14 cellular contexts compared by ENCODE assay signal in the genomic region with DNA sequence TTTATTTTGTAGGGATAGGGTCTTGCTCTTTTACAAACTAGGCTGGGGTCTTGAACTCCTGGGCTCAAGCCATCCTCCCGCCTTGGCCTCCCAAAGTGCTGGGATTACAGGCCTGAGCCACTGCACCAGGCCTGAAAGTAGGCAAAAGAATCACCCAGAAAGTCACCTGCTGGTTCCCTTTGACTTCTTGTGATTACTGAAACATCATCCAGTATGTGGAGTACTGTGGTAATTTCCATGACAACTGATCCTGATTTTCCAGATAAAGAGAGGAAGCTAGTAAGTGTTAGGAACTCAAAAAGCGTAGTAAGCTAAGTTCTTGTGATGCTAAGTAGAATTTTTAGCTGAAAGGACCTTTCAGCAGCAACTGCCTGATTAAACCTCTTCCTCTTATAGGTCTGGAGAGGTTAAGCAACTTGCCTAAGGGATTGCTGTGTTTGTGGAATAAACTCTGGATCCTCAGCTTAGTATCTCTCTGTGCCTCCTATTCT. TPM values are rescaled to one million over a fixed set of nuclear protein-coding genes. Genes with fewer than 3 reads are reported as not detected.
DNase-seq lines count a peak whose midpoint lies in the region; ATAC-seq, FAIRE-seq and TF ChIP-seq lines count a peak whose summit lies in the region.
"Had no signal": no experiment of that assay in that cellular context is flagged by ENCODE, and none has a peak within 500 bp of the region (broad histone marks: within the 10 kb centered on the region; RNA-seq: fewer than 3 reads in every experiment).

No MANE protein-coding gene starts in this region.

- no peak for TF ChIP-seq EP300 in GM12878 (IDR thresholded peaks at IDR 0.05; ENCODE audit: borderline replicate concordance in 1 of 2, control insufficient read depth in 1 of 2, low read depth in 2 of 2, low read length in 2 of 2)

- FAIRE-seq in GM12878 (lab: Jason Lieb, UNC), result peak; percentile 70
- FAIRE-seq: D721Med had no signal

- peak overlapping the region; percentile 14 for H3K4me3 Mint-ChIP-seq in memory B cell

- H3K79me2 ChIP-seq in GM12878 (ENCODE audit: control insufficient read depth, insufficient read depth, low read length) (peaks cover 90% of the 10 kb centered on the region), MM.1S (ENCODE audit: low read length) (peaks cover 100% of the 10 kb centered on the region)

- H2AFZ ChIP-seq in GM12878 (ENCODE audit: control insufficient read depth, low read depth, low read length), result no peak overlapping the region
- no peak overlapping the region for H2AFZ ChIP-seq in MM.1S (ENCODE audit: low read length)
- H2AFZ ChIP-seq: GM23248 had no signal

- H3K27me3 ChIP-seq in HUES6 (ENCODE audit: control insufficient read depth, insufficient read depth, low read length) (no peaks in the 10 kb centered on the region), GM12878 (replicated peaks in 1 of 2; ENCODE audit: control insufficient read depth in 2 of 2, insufficient read depth in 2 of 2, low read length in 1 of 2) (no peaks in the 10 kb centered on the region), MM.1S (replicated peaks; ENCODE audit: insufficient read depth, low read length) (no peaks in the 10 kb centered on the region)

- no TSS peak for BruUV-seq in GM12878 (replicated peaks; lab: Mats Ljungman, UMichigan)

- no peak for TF ChIP-seq CTCF in GM12878 (IDR thresholded peaks at IDR 0.05 in 2 of 3, conservative IDR thresholded peaks at IDR 0.05 in 1 of 3; ENCODE audit: control insufficient read depth in 2 of 3, extremely low read depth in 1 of 3, insufficient read depth in 1 of 3, low read depth in 3 of 3, low read length in 3 of 3)
- no peak for TF ChIP-seq CTCF in MM.1S (IDR thresholded peaks at IDR 0.05; ENCODE audit: low read length)

- H3K36me3 Mint-ChIP-seq in memory B cell, result no peaks in the 10 kb centered on the region

- in situ Hi-C loops in GM12878 (cut with MboI), result no loop called here

- peak; percentile 21 for DNase-seq in NOMO-1 treated with DMSO at 0.1 percent for 48 hours (lab: John Stamatoyannopoulos, UW; ENCODE audit: unreplicated experiment)
- DNase-seq in NOMO-1 treated with dmso at 0.1 percent for 144 hours (lab: John Stamatoyannopoulos, UW; ENCODE audit: unreplicated experiment), result no peak
- DNase-seq in GM12878 (ENCODE audit: low read depth, low spot score), result no peak
- DNase-seq in memory B cell (ENCODE audit: low spot score in 2 of 2), result no peak
- DNase-seq in stimulated activated naive CD4-positive, alpha-beta T cell (lab: John Stamatoyannopoulos, UW), result no peak
- DNase-seq in kidney tubule cell (ENCODE audit: low spot score), result no peak
- DNase-seq in MM.1S, result no peak
- DNase-seq: GM23248, NCI-H1436 treated with DMSO at 0.1 percent for 48 hours, NCI-H510A had no signal

- 98% methylated on average over 2 of the region's 2 CpGs for WGBS in GM12878 (ENCODE audit: insufficient coverage, insufficient replicate concordance, low lambda C conversion rate, missing lambda C conversion rate)

- H3K27ac ChIP-seq in HUES6 (ENCODE audit: low read depth, low read length) (peak overlapping the region; percentile 39), GM12878 (ENCODE audit: control insufficient read depth, insufficient read depth) (no peak overlapping the region), MM.1S (ENCODE audit: low read length) (no peak overlapping the region)
- H3K27ac ChIP-seq: 22Rv1, coronary artery, GM23248 had no signal

- H3K4me3 ChIP-seq in HUES6 (ENCODE audit: low read depth, low read length), result peak overlapping the region; percentile 23; the same call in 1 of the 2 replicates
- no peak overlapping the region for H3K4me3 ChIP-seq in GM12878
- no peak overlapping the region for H3K4me3 ChIP-seq in MM.1S (ENCODE audit: low read length)
- H3K4me3 ChIP-seq: coronary artery, GM23248 had no signal

- no peaks in the 10 kb centered on the region for H3K9me3 ChIP-seq in HUES6 (ENCODE audit: control insufficient read depth, insufficient read depth, low read depth, low read length)
- H3K9me3 ChIP-seq in GM12878 (replicated peaks; ENCODE audit: control insufficient read depth, insufficient read depth, low read length), result no peaks in the 10 kb centered on the region
- no peaks in the 10 kb centered on the region for H3K9me3 ChIP-seq in MM.1S (replicated peaks; ENCODE audit: insufficient read depth, low read length)

- TF ChIP-seq RAD21 in GM12878 (IDR thresholded peaks at IDR 0.05; ENCODE audit: insufficient read depth, low read depth, low read length), result no peak

- no peak overlapping the region for H3K9ac ChIP-seq in HUES6 (ENCODE audit: low read length)
- H3K9ac ChIP-seq in GM12878 (ENCODE audit: control insufficient read depth, insufficient read depth, low read length), result no peak overlapping the region
- no peak overlapping the region for H3K9ac ChIP-seq in MM.1S (ENCODE audit: low read length)
- H3K9ac ChIP-seq: GM23248 had no signal

- H3K4me2 ChIP-seq in GM12878 (ENCODE audit: control insufficient read depth, insufficient read depth), result no peak overlapping the region
- H3K4me2 ChIP-seq in MM.1S (ENCODE audit: low read depth, low read length), result no peak overlapping the region

- no peaks in the 10 kb centered on the region for H3K27me3 Mint-ChIP-seq in memory B cell

- TF ChIP-seq POLR2A in GM12878 (IDR thresholded peaks at IDR 0.05; ENCODE audit: low read depth, low read length), result no peak

- peaks cover 63% of the 10 kb centered on the region for H3K4me1 ChIP-seq in HUES6 (ENCODE audit: control insufficient read depth, insufficient read depth, low read length)
- H3K4me1 ChIP-seq in GM12878 (ENCODE audit: control insufficient read depth, insufficient read depth, low read length), result peaks cover 21% of the 10 kb centered on the region
- peaks cover 44% of the 10 kb centered on the region for H3K4me1 ChIP-seq in MM.1S (ENCODE audit: low read length)

- H3F3A ChIP-seq in MM.1S (ENCODE audit: insufficient read depth, low read length), result peaks cover 9% of the 10 kb centered on the region

- peaks cover 57% of the 10 kb centered on the region for H3K4me1 Mint-ChIP-seq in memory B cell

- no peaks in the 10 kb centered on the region for H3K9me2 ChIP-seq in MM.1S (replicated peaks; ENCODE audit: insufficient read depth, low read length)

- POLR2A ChIA-PET in GM12878 (lab: Charles Lee), result interaction anchor here (2.2 kb wide), 1 partner anchor 17 kb away, joined by 12 read pairs; a partner anchor contains a TSS

- H3K9me3 Mint-ChIP-seq in memory B cell, result no peaks in the 10 kb centered on the region

- intact Hi-C loops in GM12878 (cut with micrococcal nuclease; ENCODE audit: unreplicated experiment), result no loop called here

- SMC1A ChIA-PET in GM12878 (lab: Charles Lee; ENCODE audit: uncharacterized antibody, unreplicated experiment), result interaction anchor here (0.6 to 2.1 kb wide), 4 partner anchors 9 to 32 kb away, joined by 3 to 8 read pairs (median 4); no protein-coding TSS in a partner anchor

- ATAC-seq in GM12878 (no peak), memory B cell (ENCODE audit: low read depth) (no peak)

- H3K27ac Mint-ChIP-seq in memory B cell, result peak overlapping the region; percentile 11

- H3K36me3 ChIP-seq in HUES6 (ENCODE audit: control insufficient read depth, insufficient read depth, low read length) (no peaks in the 10 kb centered on the region), GM12878 (ENCODE audit: control insufficient read depth in 2 of 2, insufficient read depth in 2 of 2, low read length in 1 of 2) (no peaks in the 10 kb centered on the region; a peak in 2 of 4 replicates), MM.1S (replicated peaks; ENCODE audit: insufficient read depth, low read length) (peaks cover 4% of the 10 kb centered on the region; the same call in 1 of the 2 replicates)

- RAD21 ChIA-PET in GM12878 (lab: Charles Lee; ENCODE audit: unreplicated experiment), result interaction anchor here (1.3 to 1.6 kb wide), 2 partner anchors 9 to 17 kb away, joined by 3 to 4 read pairs; a partner anchor contains a TSS

- peaks cover 8% of the 10 kb centered on the region for H4K20me1 ChIP-seq in GM12878 (ENCODE audit: control insufficient read depth, insufficient read depth)
- H4K20me1 ChIP-seq in MM.1S (ENCODE audit: insufficient read depth, low read length), result peaks cover 85% of the 10 kb centered on the region

- CTCF ChIA-PET in GM12878 (lab: Yijun Ruan, JAX), result interaction anchor here (0.7 to 2.5 kb wide), 6 partner anchors 9 to 286 kb away, joined by 3 to 11 read pairs (median 4); no protein-coding TSS in a partner anchor

TF ChIP-seq in GM12878, 131 proteins besides CTCF, POLR2A, EP300 and RAD21:
- TF ChIP-seq TCF3 (IDR thresholded peaks at IDR 0.05; ENCODE audit: borderline replicate concordance, insufficient read depth, low read depth, low read length), result no peak
- no peak for TF ChIP-seq ZNF217 (IDR thresholded peaks at IDR 0.05)
- no peak for TF ChIP-seq IRF4 (IDR thresholded peaks at IDR 0.05; ENCODE audit: low read depth, low read length)
- TF ChIP-seq YBX1 (IDR thresholded peaks at IDR 0.05), result no peak
- TF ChIP-seq CHD2 (IDR thresholded peaks at IDR 0.05; ENCODE audit: borderline replicate concordance, low read depth, low read length), result no peak
- TF ChIP-seq LARP7 (IDR thresholded peaks at IDR 0.05), result no peak
- TF ChIP-seq NFXL1 (IDR thresholded peaks at IDR 0.05; ENCODE audit: borderline replicate concordance), result no peak
- no peak for TF ChIP-seq PML (IDR thresholded peaks at IDR 0.05; ENCODE audit: low read length)
TF ChIP-seq in GM12878: peak in this region for 0.

RNA-seq across cellular contexts. Expression of a gene that starts 16.7 kb away (rescaled TPM):
- 51.3 and 66.4 TPM in 2 replicates for total RNA-seq in GM12878 (2013; cell fraction: nucleolus; rRNA removed)
- 85.5 and 96.0 TPM in 2 replicates for total RNA-seq in GM12878 (2014; rRNA removed)
- 111 and 123 TPM in 2 replicates for total RNA-seq in GM12878 (2014; rRNA removed; fragmentation: Illumina TruSeq; extraction: Trizol)
- 191 and 192 TPM in 2 replicates for total RNA-seq in GM12878 (2021)
- polyA plus RNA-seq in GM12878 (2011; ENCODE audit: low read depth), result 45.7 TPM
- polyA plus RNA-seq in GM12878 (2011; rRNA removed), result 98.7 and 139 TPM in 2 replicates
- polyA plus RNA-seq in GM12878 (2011; cell fraction: cytosol; rRNA removed), result 143 and 235 TPM in 2 replicates
- 92.8 and 118 TPM in 2 replicates for polyA plus RNA-seq in GM12878 (2011; cell fraction: nucleus; rRNA removed)
- polyA plus RNA-seq in GM12878 (2012), result 116 and 126 TPM in 2 replicates
- 45.6 and 135 TPM in 2 replicates for polyA plus RNA-seq in GM12878 (2014; fragmentation: Illumina TruSeq; extraction: Trizol)
- 1 to 10 TPM; 1.2 to 6.2 TPM for polyA plus RNA-seq in GM12878 (2014; fragmentation: Nextera tagmentation; extraction: Ambion mirVana)
- polyA plus RNA-seq in GM12878 (2014; rRNA removed), result 246 and 279 TPM in 2 replicates
- polyA plus RNA-seq in GM12878 (2016; fragmentation: Nextera tagmentation; extraction: Ambion mirVana), result 100 to 1,000 TPM; 214 to 234 TPM
- polyA minus RNA-seq in GM12878 (2011; rRNA and poly(A)+ RNA removed), result 73.4 and 128 TPM in 2 replicates
- 48.9 and 55.8 TPM in 2 replicates for polyA minus RNA-seq in GM12878 (2011; cell fraction: cytosol; rRNA and poly(A)+ RNA removed)
- polyA minus RNA-seq in GM12878 (2011; cell fraction: nucleus; rRNA and poly(A)+ RNA removed), result 30.9 and 54.8 TPM in 2 replicates
